4 cellular contexts compared by ENCODE assay signal in the genomic region with DNA sequence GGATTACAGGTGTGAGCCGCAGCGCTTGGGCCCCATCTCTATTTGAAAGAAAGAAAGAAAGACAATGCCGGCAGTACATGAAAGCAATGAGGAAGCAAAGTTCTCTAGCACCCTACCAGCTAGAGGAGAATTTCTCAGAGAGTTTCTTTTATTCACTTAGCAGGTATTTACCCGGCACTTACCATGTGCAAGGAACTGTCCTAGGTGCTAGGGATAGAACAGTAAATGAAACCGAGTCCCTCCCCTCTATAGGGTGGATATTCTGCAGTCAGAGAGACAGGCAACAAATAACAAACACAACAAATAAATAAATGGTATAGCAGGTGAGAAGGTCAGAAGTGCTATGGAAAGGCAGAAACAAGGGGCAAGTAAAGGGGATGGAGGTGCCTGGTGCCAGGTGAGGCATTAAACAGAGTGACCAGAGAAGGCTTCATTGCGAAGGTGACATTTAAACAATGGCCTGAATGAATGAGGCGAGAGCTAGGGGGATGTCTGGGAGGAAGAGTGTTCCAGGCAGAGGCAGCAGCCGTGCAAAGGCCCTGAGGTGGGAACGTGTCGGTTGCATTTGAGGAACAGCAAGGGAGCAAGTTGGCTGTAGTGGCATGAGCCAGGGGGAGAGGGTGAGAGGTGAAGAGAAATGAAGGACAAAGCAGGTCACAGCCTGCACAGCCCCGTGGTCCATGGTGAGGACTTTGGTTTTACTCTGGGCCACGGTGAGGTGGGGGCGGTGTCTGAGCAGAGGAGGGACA.
TF ChIP-seq lines count a peak whose summit lies in the region.

No MANE protein-coding gene starts in this region.

TF ChIP-seq in SK-N-SH, 30 proteins besides CTCF, POLR2A, EP300 and RAD21:
- TF ChIP-seq FOXJ3 (CRISPR knock-in tag; IDR thresholded peaks at IDR 0.05) (no peak), FOSL2 (IDR thresholded peaks at IDR 0.05; ENCODE audit: borderline replicate concordance, low read depth) (no peak), NRF1 (IDR thresholded peaks at IDR 0.05; ENCODE audit: low read depth, low read length) (no peak), EZH2phosphoT487 (IDR thresholded peaks at IDR 0.05; ENCODE audit: borderline replicate concordance, low read depth) (no peak), SMC3 (IDR thresholded peaks at IDR 0.05; ENCODE audit: low read depth, low read length) (no peak), TEAD4 (IDR thresholded peaks at IDR 0.05; ENCODE audit: borderline replicate concordance, insufficient read depth) (no peak), CHD2 (IDR thresholded peaks at IDR 0.05; ENCODE audit: low read length, partially characterized antibody) (no peak)
- TF ChIP-seq, protein P1, sequence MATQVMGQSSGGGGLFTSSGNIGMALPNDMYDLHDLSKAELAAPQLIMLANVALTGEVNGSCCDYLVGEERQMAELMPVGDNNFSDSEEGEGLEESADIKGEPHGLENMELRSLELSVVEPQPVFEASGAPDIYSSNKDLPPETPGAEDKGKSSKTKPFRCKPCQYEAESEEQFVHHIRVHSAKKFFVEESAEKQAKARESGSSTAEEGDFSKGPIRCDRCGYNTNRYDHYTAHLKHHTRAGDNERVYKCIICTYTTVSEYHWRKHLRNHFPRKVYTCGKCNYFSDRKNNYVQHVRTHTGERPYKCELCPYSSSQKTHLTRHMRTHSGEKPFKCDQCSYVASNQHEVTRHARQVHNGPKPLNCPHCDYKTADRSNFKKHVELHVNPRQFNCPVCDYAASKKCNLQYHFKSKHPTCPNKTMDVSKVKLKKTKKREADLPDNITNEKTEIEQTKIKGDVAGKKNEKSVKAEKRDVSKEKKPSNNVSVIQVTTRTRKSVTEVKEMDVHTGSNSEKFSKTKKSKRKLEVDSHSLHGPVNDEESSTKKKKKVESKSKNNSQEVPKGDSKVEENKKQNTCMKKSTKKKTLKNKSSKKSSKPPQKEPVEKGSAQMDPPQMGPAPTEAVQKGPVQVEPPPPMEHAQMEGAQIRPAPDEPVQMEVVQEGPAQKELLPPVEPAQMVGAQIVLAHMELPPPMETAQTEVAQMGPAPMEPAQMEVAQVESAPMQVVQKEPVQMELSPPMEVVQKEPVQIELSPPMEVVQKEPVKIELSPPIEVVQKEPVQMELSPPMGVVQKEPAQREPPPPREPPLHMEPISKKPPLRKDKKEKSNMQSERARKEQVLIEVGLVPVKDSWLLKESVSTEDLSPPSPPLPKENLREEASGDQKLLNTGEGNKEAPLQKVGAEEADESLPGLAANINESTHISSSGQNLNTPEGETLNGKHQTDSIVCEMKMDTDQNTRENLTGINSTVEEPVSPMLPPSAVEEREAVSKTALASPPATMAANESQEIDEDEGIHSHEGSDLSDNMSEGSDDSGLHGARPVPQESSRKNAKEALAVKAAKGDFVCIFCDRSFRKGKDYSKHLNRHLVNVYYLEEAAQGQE (IDR thresholded peaks at IDR 0.05; ENCODE audit: low read depth, low read length) = peak; percentile 86

TF ChIP-seq in SK-N-SH treated with all-trans-retinoic acid at 6 μM for 48 hours, 23 proteins besides CTCF, POLR2A, EP300 and RAD21 (continues in another document):
- TF ChIP-seq OSR1 (CRISPR knock-in tag; IDR thresholded peaks at IDR 0.05) (no peak), SNAI2 (CRISPR knock-in tag; IDR thresholded peaks at IDR 0.05) (no peak), ZFP3 (CRISPR knock-in tag; IDR thresholded peaks at IDR 0.05) (no peak)
- TF ChIP-seq, protein P2, sequence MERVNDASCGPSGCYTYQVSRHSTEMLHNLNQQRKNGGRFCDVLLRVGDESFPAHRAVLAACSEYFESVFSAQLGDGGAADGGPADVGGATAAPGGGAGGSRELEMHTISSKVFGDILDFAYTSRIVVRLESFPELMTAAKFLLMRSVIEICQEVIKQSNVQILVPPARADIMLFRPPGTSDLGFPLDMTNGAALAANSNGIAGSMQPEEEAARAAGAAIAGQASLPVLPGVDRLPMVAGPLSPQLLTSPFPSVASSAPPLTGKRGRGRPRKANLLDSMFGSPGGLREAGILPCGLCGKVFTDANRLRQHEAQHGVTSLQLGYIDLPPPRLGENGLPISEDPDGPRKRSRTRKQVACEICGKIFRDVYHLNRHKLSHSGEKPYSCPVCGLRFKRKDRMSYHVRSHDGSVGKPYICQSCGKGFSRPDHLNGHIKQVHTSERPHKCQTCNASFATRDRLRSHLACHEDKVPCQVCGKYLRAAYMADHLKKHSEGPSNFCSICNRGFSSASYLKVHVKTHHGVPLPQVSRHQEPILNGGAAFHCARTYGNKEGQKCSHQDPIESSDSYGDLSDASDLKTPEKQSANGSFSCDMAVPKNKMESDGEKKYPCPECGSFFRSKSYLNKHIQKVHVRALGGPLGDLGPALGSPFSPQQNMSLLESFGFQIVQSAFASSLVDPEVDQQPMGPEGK (CRISPR knock-in tag; IDR thresholded peaks at IDR 0.05; ENCODE audit: borderline replicate concordance) = no peak
- TF ChIP-seq, protein P3, sequence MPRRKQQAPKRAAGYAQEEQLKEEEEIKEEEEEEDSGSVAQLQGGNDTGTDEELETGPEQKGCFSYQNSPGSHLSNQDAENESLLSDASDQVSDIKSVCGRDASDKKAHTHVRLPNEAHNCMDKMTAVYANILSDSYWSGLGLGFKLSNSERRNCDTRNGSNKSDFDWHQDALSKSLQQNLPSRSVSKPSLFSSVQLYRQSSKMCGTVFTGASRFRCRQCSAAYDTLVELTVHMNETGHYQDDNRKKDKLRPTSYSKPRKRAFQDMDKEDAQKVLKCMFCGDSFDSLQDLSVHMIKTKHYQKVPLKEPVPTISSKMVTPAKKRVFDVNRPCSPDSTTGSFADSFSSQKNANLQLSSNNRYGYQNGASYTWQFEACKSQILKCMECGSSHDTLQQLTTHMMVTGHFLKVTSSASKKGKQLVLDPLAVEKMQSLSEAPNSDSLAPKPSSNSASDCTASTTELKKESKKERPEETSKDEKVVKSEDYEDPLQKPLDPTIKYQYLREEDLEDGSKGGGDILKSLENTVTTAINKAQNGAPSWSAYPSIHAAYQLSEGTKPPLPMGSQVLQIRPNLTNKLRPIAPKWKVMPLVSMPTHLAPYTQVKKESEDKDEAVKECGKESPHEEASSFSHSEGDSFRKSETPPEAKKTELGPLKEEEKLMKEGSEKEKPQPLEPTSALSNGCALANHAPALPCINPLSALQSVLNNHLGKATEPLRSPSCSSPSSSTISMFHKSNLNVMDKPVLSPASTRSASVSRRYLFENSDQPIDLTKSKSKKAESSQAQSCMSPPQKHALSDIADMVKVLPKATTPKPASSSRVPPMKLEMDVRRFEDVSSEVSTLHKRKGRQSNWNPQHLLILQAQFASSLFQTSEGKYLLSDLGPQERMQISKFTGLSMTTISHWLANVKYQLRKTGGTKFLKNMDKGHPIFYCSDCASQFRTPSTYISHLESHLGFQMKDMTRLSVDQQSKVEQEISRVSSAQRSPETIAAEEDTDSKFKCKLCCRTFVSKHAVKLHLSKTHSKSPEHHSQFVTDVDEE (CRISPR knock-in tag; IDR thresholded peaks at IDR 0.05) = no peak

TF ChIP-seq in IMR-90, 13 proteins besides CTCF, POLR2A, EP300 and RAD21:
- no peak for TF ChIP-seq BHLHE40 (IDR thresholded peaks at IDR 0.05; ENCODE audit: low read depth, low read length)
- no peak for TF ChIP-seq CEBPB (IDR thresholded peaks at IDR 0.05; ENCODE audit: low read depth, low read length)
- TF ChIP-seq FOS (IDR thresholded peaks at IDR 0.05; ENCODE audit: low read depth, low read length) = no peak
- TF ChIP-seq MAZ (IDR thresholded peaks at IDR 0.05; ENCODE audit: borderline replicate concordance, low read depth, low read length) = no peak
- no peak for TF ChIP-seq CHD1 (IDR thresholded peaks at IDR 0.05; ENCODE audit: low read depth, low read length)
- TF ChIP-seq MAFK (IDR thresholded peaks at IDR 0.05; ENCODE audit: low read depth, low read length) = no peak
- no peak for TF ChIP-seq RCOR1 (IDR thresholded peaks at IDR 0.05; ENCODE audit: insufficient replicate concordance, low read length)

TF ChIP-seq in GM12878, 131 proteins besides CTCF, POLR2A, EP300 and RAD21 (continues in another document):
- TF ChIP-seq FOXM1 (IDR thresholded peaks at IDR 0.05; ENCODE audit: low read depth, low read length) (no peak), TCF3 (IDR thresholded peaks at IDR 0.05; ENCODE audit: borderline replicate concordance, insufficient read depth, low read depth, low read length) (no peak), ZNF217 (IDR thresholded peaks at IDR 0.05) (no peak), MXI1 (IDR thresholded peaks at IDR 0.05; ENCODE audit: low read depth, low read length) (peak; percentile 44; the same call in 1 of the 2 replicates), PAX8 (IDR thresholded peaks at IDR 0.05) (no peak), EZH2 (IDR thresholded peaks at IDR 0.05; ENCODE audit: borderline replicate concordance, control insufficient read depth, low read depth, low read length) (no peak), YY1 (IDR thresholded peaks at IDR 0.05; ENCODE audit: low read depth, low read length) (no peak), SIX5 (IDR thresholded peaks at IDR 0.05; ENCODE audit: low read depth, low read length, severe bottlenecking) (no peak), CHD1 (IDR thresholded peaks at IDR 0.05; ENCODE audit: low read depth, low read length) (no peak)
- TF ChIP-seq, protein P1 (IDR thresholded peaks at IDR 0.05; ENCODE audit: low read depth, low read length) = peak; percentile 64; the same call in 1 of the 2 replicates
- TF ChIP-seq, protein P4, sequence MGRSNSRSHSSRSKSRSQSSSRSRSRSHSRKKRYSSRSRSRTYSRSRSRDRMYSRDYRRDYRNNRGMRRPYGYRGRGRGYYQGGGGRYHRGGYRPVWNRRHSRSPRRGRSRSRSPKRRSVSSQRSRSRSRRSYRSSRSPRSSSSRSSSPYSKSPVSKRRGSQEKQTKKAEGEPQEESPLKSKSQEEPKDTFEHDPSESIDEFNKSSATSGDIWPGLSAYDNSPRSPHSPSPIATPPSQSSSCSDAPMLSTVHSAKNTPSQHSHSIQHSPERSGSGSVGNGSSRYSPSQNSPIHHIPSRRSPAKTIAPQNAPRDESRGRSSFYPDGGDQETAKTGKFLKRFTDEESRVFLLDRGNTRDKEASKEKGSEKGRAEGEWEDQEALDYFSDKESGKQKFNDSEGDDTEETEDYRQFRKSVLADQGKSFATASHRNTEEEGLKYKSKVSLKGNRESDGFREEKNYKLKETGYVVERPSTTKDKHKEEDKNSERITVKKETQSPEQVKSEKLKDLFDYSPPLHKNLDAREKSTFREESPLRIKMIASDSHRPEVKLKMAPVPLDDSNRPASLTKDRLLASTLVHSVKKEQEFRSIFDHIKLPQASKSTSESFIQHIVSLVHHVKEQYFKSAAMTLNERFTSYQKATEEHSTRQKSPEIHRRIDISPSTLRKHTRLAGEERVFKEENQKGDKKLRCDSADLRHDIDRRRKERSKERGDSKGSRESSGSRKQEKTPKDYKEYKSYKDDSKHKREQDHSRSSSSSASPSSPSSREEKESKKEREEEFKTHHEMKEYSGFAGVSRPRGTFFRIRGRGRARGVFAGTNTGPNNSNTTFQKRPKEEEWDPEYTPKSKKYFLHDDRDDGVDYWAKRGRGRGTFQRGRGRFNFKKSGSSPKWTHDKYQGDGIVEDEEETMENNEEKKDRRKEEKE (IDR thresholded peaks at IDR 0.05) = no peak
- TF ChIP-seq, protein P5, sequence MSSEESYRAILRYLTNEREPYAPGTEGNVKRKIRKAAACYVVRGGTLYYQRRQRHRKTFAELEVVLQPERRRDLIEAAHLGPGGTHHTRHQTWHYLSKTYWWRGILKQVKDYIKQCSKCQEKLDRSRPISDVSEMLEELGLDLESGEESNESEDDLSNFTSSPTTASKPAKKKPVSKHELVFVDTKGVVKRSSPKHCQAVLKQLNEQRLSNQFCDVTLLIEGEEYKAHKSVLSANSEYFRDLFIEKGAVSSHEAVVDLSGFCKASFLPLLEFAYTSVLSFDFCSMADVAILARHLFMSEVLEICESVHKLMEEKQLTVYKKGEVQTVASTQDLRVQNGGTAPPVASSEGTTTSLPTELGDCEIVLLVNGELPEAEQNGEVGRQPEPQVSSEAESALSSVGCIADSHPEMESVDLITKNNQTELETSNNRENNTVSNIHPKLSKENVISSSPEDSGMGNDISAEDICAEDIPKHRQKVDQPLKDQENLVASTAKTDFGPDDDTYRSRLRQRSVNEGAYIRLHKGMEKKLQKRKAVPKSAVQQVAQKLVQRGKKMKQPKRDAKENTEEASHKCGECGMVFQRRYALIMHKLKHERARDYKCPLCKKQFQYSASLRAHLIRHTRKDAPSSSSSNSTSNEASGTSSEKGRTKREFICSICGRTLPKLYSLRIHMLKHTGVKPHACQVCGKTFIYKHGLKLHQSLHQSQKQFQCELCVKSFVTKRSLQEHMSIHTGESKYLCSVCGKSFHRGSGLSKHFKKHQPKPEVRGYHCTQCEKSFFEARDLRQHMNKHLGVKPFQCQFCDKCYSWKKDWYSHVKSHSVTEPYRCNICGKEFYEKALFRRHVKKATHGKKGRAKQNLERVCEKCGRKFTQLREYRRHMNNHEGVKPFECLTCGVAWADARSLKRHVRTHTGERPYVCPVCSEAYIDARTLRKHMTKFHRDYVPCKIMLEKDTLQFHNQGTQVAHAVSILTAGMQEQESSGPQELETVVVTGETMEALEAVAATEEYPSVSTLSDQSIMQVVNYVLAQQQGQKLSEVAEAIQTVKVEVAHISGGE (CRISPR knock-in tag; IDR thresholded peaks at IDR 0.05) = no peak
